ENCODE assay signal across 16 cellular contexts in the genomic region with DNA sequence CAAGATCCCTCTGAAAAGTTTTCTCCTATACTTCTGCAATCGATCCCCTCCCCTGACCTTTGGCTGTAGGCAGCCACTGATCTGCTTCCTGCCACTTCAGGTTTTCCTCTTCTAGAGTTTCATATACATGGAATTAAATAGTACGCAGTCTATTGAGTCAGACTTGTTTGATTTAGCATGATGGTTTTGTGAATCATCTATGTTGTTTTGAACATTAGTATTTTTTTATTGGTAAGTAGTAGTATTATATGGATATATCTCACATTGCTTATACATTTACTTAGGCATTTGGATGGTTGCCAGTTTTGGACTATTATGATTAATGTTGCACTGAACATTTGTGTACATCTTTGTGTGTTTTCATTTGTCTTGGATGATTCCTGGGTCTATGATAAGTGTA.
DNase-seq lines count a peak whose midpoint lies in the region; ATAC-seq and TF ChIP-seq lines count a peak whose summit lies in the region.
"Had no signal": no experiment of that assay in that cellular context is flagged by ENCODE, and none has a peak within 500 bp of the region (broad histone marks: within the 10 kb centered on the region; RNA-seq: fewer than 3 reads in every experiment).

No MANE protein-coding gene starts in this region.

- H3K4me3 Mint-ChIP-seq in Calu3 (ENCODE audit: low read depth, unreplicated experiment), result no peak overlapping the region
- H3K4me3 Mint-ChIP-seq: B cell; CD8-positive, alpha-beta T cell had no signal

- intact Hi-C loops in Calu3 (cut with micrococcal nuclease; ENCODE audit: unreplicated experiment) (no loop called here), PC-3 (cut with micrococcal nuclease) (no loop called here), heart right ventricle (cut with DNase I) (loop anchor here in 1 of 10 donors (5.0 kb wide), 1 partner anchor 1343 kb away; no protein-coding TSS in a partner anchor)

- DNase-seq in Calu3 (peak; percentile 31), DMS53 treated with DMSO at 0.1 percent for 48 hours (lab: John Stamatoyannopoulos, UW; ENCODE audit: unreplicated experiment) (peak; percentile 20), PC-3 (peak; percentile 87), epithelial cell of esophagus (ENCODE audit: low read depth) (peak; percentile 43), SIG-M5 (lab: John Stamatoyannopoulos, UW) (no peak), NCI-H226 (no peak), heart right ventricle (no peak)
- DNase-seq: CD8-positive, alpha-beta T cell; DMS 273 treated with DMSO at 0.1 percent for 48 hours; DND-41; EL had no signal

- H3K9me3 ChIP-seq in PC-3 (ENCODE audit: low read length) (no peaks in the 10 kb centered on the region), heart right ventricle (peaks cover 0 to 19% (median 0%) of the 10 kb centered on the region in 11 donors)
- H3K9me3 ChIP-seq: BLaER1 treated with 17β-estradiol and CSF1 and Interleukin-3, amounts not matched to agents 10 nM and 100 nM; HAP-1 had no signal

- no peak overlapping the region for H2AFZ ChIP-seq in PC-3 (ENCODE audit: low read length)

- POLR2A ChIA-PET in PC-3 (lab: Charles Lee; ENCODE audit: unreplicated experiment), result no interaction called here

- ATAC-seq in PC-3 (peak; percentile 89), heart right ventricle (no peak)
- ATAC-seq: CD8-positive, alpha-beta T cell; GM12878; K562 had no signal

- CTCF ChIA-PET in Calu3 (lab: Charles Lee) (no interaction called here), PC-3 (lab: Charles Lee) (no interaction called here)

- TF ChIP-seq CTCF in Calu3 (IDR thresholded peaks at IDR 0.05; ENCODE audit: unreplicated experiment), result no peak
- TF ChIP-seq CTCF in PC-3 (conservative IDR thresholded peaks at IDR 0.05; ENCODE audit: low read depth, low read length), result no peak
- TF ChIP-seq CTCF in epithelial cell of esophagus (IDR thresholded peaks at IDR 0.05; ENCODE audit: insufficient read depth, low read depth, low read length, missing control alignments), result no peak
- no peak for TF ChIP-seq CTCF in heart right ventricle (IDR thresholded peaks at IDR 0.05)

- H3K4me1 ChIP-seq in PC-3 (ENCODE audit: insufficient read depth, low read length) (peaks cover 18% of the 10 kb centered on the region), heart right ventricle (no peaks in the 10 kb centered on the region)
- H3K4me1 ChIP-seq: BLaER1 treated with 17β-estradiol and CSF1 and Interleukin-3, amounts not matched to agents 10 nM and 100 nM; HAP-1 had no signal

- no peaks in the 10 kb centered on the region for H3K79me2 ChIP-seq in PC-3 (ENCODE audit: low read length)

- H3K27ac Mint-ChIP-seq in Calu3 (ENCODE audit: unreplicated experiment), result no peak overlapping the region
- H3K27ac Mint-ChIP-seq: B cell; CD8-positive, alpha-beta T cell had no signal

- no peak overlapping the region for H3K9ac ChIP-seq in PC-3 (ENCODE audit: low read length)
- H3K9ac ChIP-seq: BLaER1 treated with 17β-estradiol and CSF1 and Interleukin-3, amounts not matched to agents 10 nM and 100 nM had no signal

- WGBS in heart right ventricle, 2 donors, result 62 to 68% methylated on average over 2 of the region's 2 CpGs

- H3K36me3 ChIP-seq in PC-3 (ENCODE audit: low read depth, low read length), result no peaks in the 10 kb centered on the region
- no peaks in the 10 kb centered on the region for H3K36me3 ChIP-seq in heart right ventricle
- H3K36me3 ChIP-seq: BLaER1 treated with 17β-estradiol and CSF1 and Interleukin-3, amounts not matched to agents 10 nM and 100 nM; HAP-1 had no signal

- H3K9me3 Mint-ChIP-seq in Calu3 (ENCODE audit: low read depth, unreplicated experiment), result peaks cover 4% of the 10 kb centered on the region

- H3K36me3 Mint-ChIP-seq in Calu3 (ENCODE audit: insufficient read depth, unreplicated experiment), result no peaks in the 10 kb centered on the region
- H3K36me3 Mint-ChIP-seq: CD8-positive, alpha-beta T cell had no signal

- peak overlapping the region; percentile 70 for H3K4me2 ChIP-seq in PC-3 (ENCODE audit: low read length)
- H3K4me2 ChIP-seq: BLaER1 treated with 17β-estradiol and CSF1 and Interleukin-3, amounts not matched to agents 10 nM and 100 nM had no signal

- no peaks in the 10 kb centered on the region for H3F3A ChIP-seq in PC-3 (ENCODE audit: low read length, unreplicated experiment)

- no peaks in the 10 kb centered on the region for H3K9me2 ChIP-seq in PC-3 (replicated peaks; ENCODE audit: low read length)

- H4K20me1 ChIP-seq in PC-3 (ENCODE audit: low read length), result no peaks in the 10 kb centered on the region
- H4K20me1 ChIP-seq: BLaER1 treated with 17β-estradiol and CSF1 and Interleukin-3, amounts not matched to agents 10 nM and 100 nM had no signal

- H3K27me3 Mint-ChIP-seq in Calu3 (ENCODE audit: unreplicated experiment), result no peaks in the 10 kb centered on the region
- H3K27me3 Mint-ChIP-seq: B cell had no signal

- H3K27me3 ChIP-seq in PC-3 (ENCODE audit: low read length) (no peaks in the 10 kb centered on the region), heart right ventricle (no peaks in the 10 kb centered on the region)
- H3K27me3 ChIP-seq: BLaER1 treated with 17β-estradiol and CSF1 and Interleukin-3, amounts not matched to agents 10 nM and 100 nM had no signal

- H3K27ac ChIP-seq in PC-3 (ENCODE audit: low read length) (peak overlapping the region; percentile 72), heart right ventricle (no peak overlapping the region)
- H3K27ac ChIP-seq: BLaER1 treated with 17β-estradiol and CSF1 and Interleukin-3, amounts not matched to agents 10 nM and 100 nM had no signal

- peaks cover 10% of the 10 kb centered on the region for H3K4me1 Mint-ChIP-seq in Calu3 (ENCODE audit: low read depth, unreplicated experiment)
- H3K4me1 Mint-ChIP-seq: B cell had no signal

- H3K4me3 ChIP-seq in PC-3 (ENCODE audit: low read length) (peak overlapping the region; percentile 24; the same call in 1 of the 2 replicates), epithelial cell of esophagus (ENCODE audit: low read length) (no peak overlapping the region), heart right ventricle (no peak overlapping the region)
- H3K4me3 ChIP-seq: BLaER1 treated with 17β-estradiol and CSF1 and Interleukin-3, amounts not matched to agents 10 nM and 100 nM; GM12878; HAP-1; K562 had no signal

- BruUV-seq in Calu3 (replicated peaks; lab: Mats Ljungman, UMichigan) (no TSS peak), PC-3 (replicated peaks; lab: Mats Ljungman, UMichigan) (no TSS peak)

Comparison
In these comparisons a context has a peak if more than half of its experiments do, and no peak if none do; other contexts are left out.
1. DNase-seq: peak in Calu3 (single experiment), DMS53 treated with DMSO at 0.1 percent for 48 hours (single experiment), PC-3 (single experiment) and epithelial cell of esophagus (single experiment); none in SIG-M5 (single experiment), NCI-H226 (single experiment) and heart right ventricle (0 of 2).